19 cellular contexts compared by ENCODE assay signal in the genomic region with DNA sequence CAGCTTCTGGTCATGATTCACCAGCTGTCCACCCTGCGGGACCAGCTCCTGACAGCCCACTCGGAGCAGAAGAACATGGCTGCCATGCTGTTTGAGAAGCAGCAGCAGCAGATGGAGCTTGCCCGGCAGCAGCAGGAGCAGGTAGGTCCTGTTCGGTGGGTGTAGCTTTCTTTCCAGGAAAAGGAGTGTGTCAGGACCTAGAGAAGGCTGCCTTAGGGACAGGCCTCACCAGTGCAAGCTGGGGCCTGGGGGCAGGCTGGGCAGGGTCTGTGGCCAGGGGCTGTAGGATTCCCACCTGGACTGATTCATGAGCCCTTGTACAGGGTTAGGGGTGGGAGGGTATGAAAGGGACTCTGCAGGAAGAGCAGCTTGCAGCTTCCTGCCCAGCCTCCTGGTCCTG. TPM values are rescaled to one million over a fixed set of nuclear protein-coding genes. Genes with fewer than 3 reads are reported as not detected.
DNase-seq lines count a peak whose midpoint lies in the region; ATAC-seq and TF ChIP-seq lines count a peak whose summit lies in the region.
"Had no signal": no experiment of that assay in that cellular context is flagged by ENCODE, and none has a peak within 500 bp of the region (broad histone marks: within the 10 kb centered on the region; RNA-seq: fewer than 3 reads in every experiment).

No MANE protein-coding gene starts in this region.

- H3K27ac Mint-ChIP-seq in WTC11: peak overlapping the region; percentile 58; the same call in 1 of the 2 replicates
- H3K27ac Mint-ChIP-seq: CD14-positive monocyte; CD4-positive, alpha-beta memory T cell had no signal

- CTCF ChIA-PET in WTC11 (lab: Charles Lee): interaction anchor here (2.3 kb wide), 1 partner anchor 12 kb away, joined by 19 read pairs; no protein-coding TSS in a partner anchor

- H4K20me1 ChIP-seq in osteoblast (ENCODE audit: insufficient read depth, low read length): no peaks in the 10 kb centered on the region

- ATAC-seq in WTC11: no peak
- ATAC-seq in esophagus mucosa: peak; percentile 78
- ATAC-seq in psoas muscle: no peak
- ATAC-seq: K562 had no signal

- WGBS in psoas muscle, 3 donors: 91 to 97% (median 95%) methylated on average over 4 of the region's 4 CpGs

- H3K4me2 ChIP-seq in osteoblast (ENCODE audit: insufficient read depth, low read length): no peak overlapping the region

- POLR2A ChIA-PET in WTC11 (lab: Charles Lee): interaction anchor here (0.6 kb wide), 1 partner anchor 241 kb away, joined by 4 read pairs; no protein-coding TSS in a partner anchor

- H3K4me1 Mint-ChIP-seq in WTC11: peaks cover 23% of the 10 kb centered on the region

- no peak overlapping the region for H3K27ac ChIP-seq in osteoblast (ENCODE audit: low read depth, low read length)
- H3K27ac ChIP-seq in psoas muscle: no peak overlapping the region
- H3K27ac ChIP-seq: GM23248, HL-60 had no signal

- DNase-seq in WTC11 (ENCODE audit: low spot score): no peak
- DNase-seq in osteoblast (ENCODE audit: insufficient read length, low spot score, missing footprints): peak; percentile 15
- DNase-seq in psoas muscle: no peak
- no peak for DNase-seq in activated CD4-positive, alpha-beta T cell treated with anti-CD3 and anti-CD28 coated beads for 48 hours
- no peak for DNase-seq in HuH-7 (ENCODE audit: low spot score)
- DNase-seq in SW 1271 (lab: John Stamatoyannopoulos, UW): no peak
- DNase-seq: ACHN; BE2C; CD4-positive, alpha-beta memory T cell; DMS79 treated with DMSO at 0.1 percent for 48 hours; GF-D8; GM23248; HCEC 1CT; IMR-90 had no signal

- H3K27me3 ChIP-seq in osteoblast (ENCODE audit: insufficient read depth, low read length) (no peaks in the 10 kb centered on the region), psoas muscle (ENCODE audit: insufficient read depth in 3 of 3, low read length in 2 of 3) (no peaks in the 10 kb centered on the region)
- H3K27me3 ChIP-seq: BE2C had no signal

- intact Hi-C loops in psoas muscle (cut with DNase I): no loop called here

- no peak overlapping the region for H2AFZ ChIP-seq in osteoblast (ENCODE audit: low read length)
- H2AFZ ChIP-seq: GM23248 had no signal

- TF ChIP-seq CTCF in WTC11 (IDR thresholded peaks at IDR 0.05) (no peak), osteoblast (IDR thresholded peaks at IDR 0.05; ENCODE audit: extremely low read depth, low read depth, low read length) (no peak), psoas muscle (IDR thresholded peaks at IDR 0.05) (no peak)

- no peaks in the 10 kb centered on the region for H3K27me3 Mint-ChIP-seq in WTC11 (ENCODE audit: low read depth)
- H3K27me3 Mint-ChIP-seq: CD4-positive, alpha-beta memory T cell had no signal

- no peaks in the 10 kb centered on the region for H3K36me3 ChIP-seq in osteoblast (ENCODE audit: insufficient read depth, low read length)
- H3K36me3 ChIP-seq in psoas muscle (ENCODE audit: insufficient read depth in 1 of 2, low read depth in 1 of 2): peaks cover 0 to 63% of the 10 kb centered on the region in 2 donors
- H3K36me3 ChIP-seq: BE2C had no signal

- peaks cover 63% of the 10 kb centered on the region for H3K36me3 Mint-ChIP-seq in WTC11
- H3K36me3 Mint-ChIP-seq: CD14-positive monocyte; CD4-positive, alpha-beta memory T cell had no signal

- H3K9me3 Mint-ChIP-seq in WTC11: no peaks in the 10 kb centered on the region
- H3K9me3 Mint-ChIP-seq: CD14-positive monocyte; CD4-positive, alpha-beta memory T cell had no signal

- no peaks in the 10 kb centered on the region for H3K79me2 ChIP-seq in osteoblast (ENCODE audit: insufficient read depth, low read length)

- H3K4me3 Mint-ChIP-seq in WTC11: no peak overlapping the region
- H3K4me3 Mint-ChIP-seq: CD14-positive monocyte; CD4-positive, alpha-beta memory T cell had no signal

- H3K4me3 ChIP-seq in osteoblast (ENCODE audit: insufficient read depth, low read length): no peak overlapping the region
- no peak overlapping the region for H3K4me3 ChIP-seq in psoas muscle
- H3K4me3 ChIP-seq: GM23248, K562 had no signal

- no peaks in the 10 kb centered on the region for H3K9me3 ChIP-seq in osteoblast (ENCODE audit: low read depth, low read length)
- H3K9me3 ChIP-seq in psoas muscle: no peaks in the 10 kb centered on the region
- H3K9me3 ChIP-seq: BE2C had no signal

- H3K4me1 ChIP-seq in osteoblast (ENCODE audit: insufficient read depth, low read length) (peaks cover 11% of the 10 kb centered on the region), psoas muscle (no peaks in the 10 kb centered on the region)
- H3K4me1 ChIP-seq: BE2C had no signal

TF ChIP-seq in WTC11, 78 proteins besides CTCF, POLR2A, EP300 and RAD21 (continues in another document):
- TF ChIP-seq NR1H2 (CRISPR knock-in tag; IDR thresholded peaks at IDR 0.05) (no peak), ZNF219 (CRISPR knock-in tag; IDR thresholded peaks at IDR 0.05; ENCODE audit: borderline replicate concordance) (no peak), TEAD1 (CRISPR knock-in tag; IDR thresholded peaks at IDR 0.05) (no peak), MXD4 (CRISPR knock-in tag; IDR thresholded peaks at IDR 0.05; ENCODE audit: borderline replicate concordance) (no peak), GTF2I (CRISPR knock-in tag; conservative IDR thresholded peaks at IDR 0.05) (no peak), IRF2 (CRISPR knock-in tag; IDR thresholded peaks at IDR 0.05; ENCODE audit: borderline replicate concordance, low read depth) (no peak), ZNF396 (CRISPR knock-in tag; IDR thresholded peaks at IDR 0.05; ENCODE audit: borderline replicate concordance) (no peak), TEAD4 (CRISPR knock-in tag; IDR thresholded peaks at IDR 0.05) (no peak)
- TF ChIP-seq, protein P1, sequence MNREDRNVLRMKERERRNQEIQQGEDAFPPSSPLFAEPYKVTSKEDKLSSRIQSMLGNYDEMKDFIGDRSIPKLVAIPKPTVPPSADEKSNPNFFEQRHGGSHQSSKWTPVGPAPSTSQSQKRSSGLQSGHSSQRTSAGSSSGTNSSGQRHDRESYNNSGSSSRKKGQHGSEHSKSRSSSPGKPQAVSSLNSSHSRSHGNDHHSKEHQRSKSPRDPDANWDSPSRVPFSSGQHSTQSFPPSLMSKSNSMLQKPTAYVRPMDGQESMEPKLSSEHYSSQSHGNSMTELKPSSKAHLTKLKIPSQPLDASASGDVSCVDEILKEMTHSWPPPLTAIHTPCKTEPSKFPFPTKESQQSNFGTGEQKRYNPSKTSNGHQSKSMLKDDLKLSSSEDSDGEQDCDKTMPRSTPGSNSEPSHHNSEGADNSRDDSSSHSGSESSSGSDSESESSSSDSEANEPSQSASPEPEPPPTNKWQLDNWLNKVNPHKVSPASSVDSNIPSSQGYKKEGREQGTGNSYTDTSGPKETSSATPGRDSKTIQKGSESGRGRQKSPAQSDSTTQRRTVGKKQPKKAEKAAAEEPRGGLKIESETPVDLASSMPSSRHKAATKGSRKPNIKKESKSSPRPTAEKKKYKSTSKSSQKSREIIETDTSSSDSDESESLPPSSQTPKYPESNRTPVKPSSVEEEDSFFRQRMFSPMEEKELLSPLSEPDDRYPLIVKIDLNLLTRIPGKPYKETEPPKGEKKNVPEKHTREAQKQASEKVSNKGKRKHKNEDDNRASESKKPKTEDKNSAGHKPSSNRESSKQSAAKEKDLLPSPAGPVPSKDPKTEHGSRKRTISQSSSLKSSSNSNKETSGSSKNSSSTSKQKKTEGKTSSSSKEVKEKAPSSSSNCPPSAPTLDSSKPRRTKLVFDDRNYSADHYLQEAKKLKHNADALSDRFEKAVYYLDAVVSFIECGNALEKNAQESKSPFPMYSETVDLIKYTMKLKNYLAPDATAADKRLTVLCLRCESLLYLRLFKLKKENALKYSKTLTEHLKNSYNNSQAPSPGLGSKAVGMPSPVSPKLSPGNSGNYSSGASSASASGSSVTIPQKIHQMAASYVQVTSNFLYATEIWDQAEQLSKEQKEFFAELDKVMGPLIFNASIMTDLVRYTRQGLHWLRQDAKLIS (CRISPR knock-in tag; IDR thresholded peaks at IDR 0.05; ENCODE audit: borderline replicate concordance): no peak

RNA-seq across cellular contexts. Expression of a gene that starts 35.3 kb away (rescaled TPM):
- 18.3 to 20.2 TPM (median 19.7 TPM) in 3 replicates for total RNA-seq in WTC11 (2021)
- 2.8 TPM for total RNA-seq in esophagus mucosa
- 0.72 and 1.2 TPM in 2 replicates for total RNA-seq in osteoblast
- total RNA-seq in psoas muscle: 1 to 10 TPM in 2 of 4 donors, under 1 TPM in 2; 0.88 to 1.7 (median 1.0) TPM
- 1 to 10 TPM in 2 of 3 donors, under 1 TPM in 1; 0.62 to 1.7 (median 1.3) TPM for polyA plus RNA-seq in psoas muscle
- polyA plus RNA-seq: CD14-positive monocyte had no signal

RNA-seq across cellular contexts. Expression of a gene that starts 43.6 kb away (rescaled TPM):
- total RNA-seq in WTC11 (2021) (139 to 171 TPM (median 148 TPM) in 3 replicates), esophagus mucosa (10.4 TPM), osteoblast (6.8 and 9.0 TPM in 2 replicates), psoas muscle (10 to 100 TPM in 2 of 4 donors, 1 to 10 TPM in 2; 8.5 to 19.6 (median 9.4) TPM)
- 10 to 100 TPM in 1 of 3 donors, 1 to 10 TPM in 2; 5.2 to 13.1 (median 9.4) TPM for polyA plus RNA-seq in psoas muscle
- polyA plus RNA-seq: CD14-positive monocyte had no signal

RNA-seq across cellular contexts. Expression of a gene that starts 49.6 kb away (rescaled TPM):
- total RNA-seq in WTC11 (2021) (not detected in 3 replicates), esophagus mucosa (not detected), osteoblast (not detected in 2 replicates), psoas muscle (not detected)
- not detected for polyA plus RNA-seq in psoas muscle
- total RNA-seq: CD4-positive, alpha-beta memory T cell; GM23248; HT1080 had no signal
- polyA plus RNA-seq: CD14-positive monocyte; CD4-positive, alpha-beta memory T cell; GM23248 had no signal
